ENCODE assay signal across 9 cellular contexts in genomic region chr6:134172020-134172766, GRCh38.
DNase-seq lines count a peak whose midpoint lies in the region; ATAC-seq and TF ChIP-seq lines count a peak whose summit lies in the region.
"Had no signal": no experiment of that assay in that cellular context is flagged by ENCODE, and none has a peak within 500 bp of the region (broad histone marks: within the 10 kb centered on the region; RNA-seq: fewer than 3 reads in every experiment).

No MANE protein-coding gene starts in this region.

- H3K27me3 Mint-ChIP-seq in MCF 10A (ENCODE audit: insufficient read depth, unreplicated experiment): no peaks in the 10 kb centered on the region

- peak overlapping the region in 8 of 10 donors; percentile 18 to 100 (median 98) for H3K27ac ChIP-seq in heart right ventricle
- peak overlapping the region in 3 of 4 donors; percentile 40 to 95 (median 94) for H3K27ac ChIP-seq in transverse colon

- peaks cover 0 to 65% (median 33%) of the 10 kb centered on the region in 9 donors for H3K36me3 ChIP-seq in heart right ventricle
- H3K36me3 ChIP-seq in transverse colon: peaks cover 0 to 39% (median 13%) of the 10 kb centered on the region in 4 donors

- H3K9me3 Mint-ChIP-seq in MCF 10A (ENCODE audit: unreplicated experiment): no peaks in the 10 kb centered on the region

- H3K4me1 ChIP-seq in heart right ventricle: peaks cover 2 to 67% (median 57%) of the 10 kb centered on the region in 9 donors
- peaks cover 0 to 28% (median 7%) of the 10 kb centered on the region in 4 donors for H3K4me1 ChIP-seq in transverse colon

- peaks cover 30% of the 10 kb centered on the region for H3K4me1 Mint-ChIP-seq in MCF 10A (ENCODE audit: insufficient read depth, unreplicated experiment)

- WGBS in heart right ventricle, 2 donors: 55 to 62% methylated on average over 11 of the region's 11 CpGs
- 72 to 76% methylated on average over 11 of the region's 11 CpGs for WGBS in transverse colon (ENCODE audit: low coverage in 1 of 2), 2 donors

- peak overlapping the region; percentile 95 for H3K4me3 Mint-ChIP-seq in MCF 10A (ENCODE audit: unreplicated experiment)

- H3K4me3 ChIP-seq in heart right ventricle: peak overlapping the region; percentile 66 to 85 (median 78)
- H3K4me3 ChIP-seq in transverse colon: peak overlapping the region in 2 of 4 donors; percentile 72 to 90

- TF ChIP-seq EP300 in transverse colon (IDR thresholded peaks at IDR 0.05; ENCODE audit: low read depth): no peak

- POLR2A ChIA-PET in MCF 10A (lab: Yijun Ruan, JAX): interaction anchor here (0.6 to 3.8 kb wide), 14 partner anchors 11 to 737 kb away, joined by 3 to 28 read pairs (median 6); no protein-coding TSS in a partner anchor

- H3K27me3 ChIP-seq in heart right ventricle: no peaks in the 10 kb centered on the region
- H3K27me3 ChIP-seq in transverse colon: no peaks in the 10 kb centered on the region

- peaks cover 76% of the 10 kb centered on the region for H3K36me3 Mint-ChIP-seq in MCF 10A (ENCODE audit: insufficient read depth, unreplicated experiment)

- BruUV-seq in MCF 10A (replicated peaks; lab: Mats Ljungman, UMichigan): no TSS peak

- TF ChIP-seq POLR2A in transverse colon (IDR thresholded peaks at IDR 0.05): peak; percentile 1

- H3K27ac Mint-ChIP-seq in MCF 10A (ENCODE audit: low read depth, unreplicated experiment): peak overlapping the region; percentile 92

- ATAC-seq in heart right ventricle (no peak), GM18861 (IDR thresholded peaks at IDR 0.05; ENCODE audit: unreplicated experiment) (no peak)

- TF ChIP-seq CTCF in heart right ventricle (IDR thresholded peaks at IDR 0.05) (no peak), MCF 10A (IDR thresholded peaks at IDR 0.05; ENCODE audit: unreplicated experiment) (no peak), transverse colon (IDR thresholded peaks at IDR 0.05) (no peak)

- intact Hi-C loops in heart right ventricle (cut with DNase I): loop anchor here in 9 of 10 donors (2.0 to 10.0 kb wide), 12 partner anchors 173 to 770 kb away; no protein-coding TSS in a partner anchor
- intact Hi-C loops in cardiac septum (cut with DNase I): loop anchor here (5.0 to 10.0 kb wide), 3 partner anchors 273 to 765 kb away; no protein-coding TSS in a partner anchor
- intact Hi-C loops in MCF 10A (cut with micrococcal nuclease): loop anchor here (2.0 to 5.0 kb wide), 2 partner anchors 15 to 770 kb away; no protein-coding TSS in a partner anchor
- intact Hi-C loops in transverse colon (cut with DNase I; ENCODE audit: low total_unique reads): loop anchor here (5.0 to 10.0 kb wide), 2 partner anchors 463 to 710 kb away; no protein-coding TSS in a partner anchor

- CTCF ChIA-PET in MCF 10A (lab: Yijun Ruan, JAX): interaction anchor here (0.6 to 3.1 kb wide), 14 partner anchors 11 to 791 kb away, joined by 3 to 28 read pairs (median 4); no protein-coding TSS in a partner anchor

- H3K9me3 ChIP-seq in heart right ventricle: no peaks in the 10 kb centered on the region
- H3K9me3 ChIP-seq in transverse colon: no peaks in the 10 kb centered on the region

- DNase-seq in heart right ventricle (no peak), cardiac septum (ENCODE audit: low spot score) (no peak), MCF 10A (ENCODE audit: unreplicated experiment) (no peak), medulla oblongata (ENCODE audit: extremely low spot score) (peak; percentile 57), transverse colon (no peak), NCI-H524 (lab: John Stamatoyannopoulos, UW) (no peak)
- DNase-seq in stimulated activated CD4-positive, alpha-beta T cell treated with anti-CD3 and anti-CD28 coated beads, Interleukin-4, amount 100 ng/mL, for 24 hours: no peak
- DNase-seq: NCI-H69 had no signal

- in situ Hi-C loops in transverse colon (cut with MboI; ENCODE audit: low pct_ligation_motif_present in 1 of 4, low pct_unique_long_range_greater_than_20kb in 1 of 4, low sequenced_read_pairs in 3 of 4): loop anchor here (5.0 to 25.0 kb wide), 8 partner anchors 465 to 765 kb away; no protein-coding TSS in a partner anchor
